Comparison of ENCODE assay signal across 1 cellular context in the genomic region with DNA sequence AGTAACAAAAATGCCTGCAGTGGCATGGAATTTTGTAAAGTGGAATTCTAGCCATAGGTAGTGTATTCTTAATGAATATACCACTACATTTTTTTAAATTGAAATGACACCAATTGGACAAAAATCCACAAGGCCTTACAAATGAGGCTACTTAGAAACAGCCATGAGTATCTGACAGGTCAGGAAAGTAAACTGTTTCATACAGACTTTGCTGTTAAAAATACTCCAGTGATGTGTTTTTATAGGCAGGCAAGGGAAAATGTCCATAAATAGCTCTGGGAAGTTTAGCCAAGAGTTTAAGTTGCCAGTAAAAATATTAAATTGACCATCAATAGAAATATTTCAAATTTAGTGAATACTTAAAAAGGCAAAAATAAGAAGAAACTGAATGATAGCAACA.
TF ChIP-seq lines count a peak whose summit lies in the region.

No MANE protein-coding gene starts in this region.

TF ChIP-seq in A549, 52 proteins besides CTCF, POLR2A, EP300 and RAD21 (continued from another document):
- no peak for TF ChIP-seq HMGXB4 (CRISPR knock-in tag; IDR thresholded peaks at IDR 0.05; ENCODE audit: borderline replicate concordance)
- TF ChIP-seq E2F6 (IDR thresholded peaks at IDR 0.05; ENCODE audit: borderline replicate concordance, low read depth) = no peak
- no peak for TF ChIP-seq HOXA7 (CRISPR knock-in tag; IDR thresholded peaks at IDR 0.05)
- TF ChIP-seq CBX8 (IDR thresholded peaks at IDR 0.05) = no peak
- no peak for TF ChIP-seq CHD2 (IDR thresholded peaks at IDR 0.05; ENCODE audit: low read length, partially characterized antibody)
- TF ChIP-seq MAFK (IDR thresholded peaks at IDR 0.05; ENCODE audit: partially characterized antibody) = no peak
- TF ChIP-seq RFX5 (IDR thresholded peaks at IDR 0.05) = no peak
